ENCODE assay signal across 1 cellular context in the genomic region with DNA sequence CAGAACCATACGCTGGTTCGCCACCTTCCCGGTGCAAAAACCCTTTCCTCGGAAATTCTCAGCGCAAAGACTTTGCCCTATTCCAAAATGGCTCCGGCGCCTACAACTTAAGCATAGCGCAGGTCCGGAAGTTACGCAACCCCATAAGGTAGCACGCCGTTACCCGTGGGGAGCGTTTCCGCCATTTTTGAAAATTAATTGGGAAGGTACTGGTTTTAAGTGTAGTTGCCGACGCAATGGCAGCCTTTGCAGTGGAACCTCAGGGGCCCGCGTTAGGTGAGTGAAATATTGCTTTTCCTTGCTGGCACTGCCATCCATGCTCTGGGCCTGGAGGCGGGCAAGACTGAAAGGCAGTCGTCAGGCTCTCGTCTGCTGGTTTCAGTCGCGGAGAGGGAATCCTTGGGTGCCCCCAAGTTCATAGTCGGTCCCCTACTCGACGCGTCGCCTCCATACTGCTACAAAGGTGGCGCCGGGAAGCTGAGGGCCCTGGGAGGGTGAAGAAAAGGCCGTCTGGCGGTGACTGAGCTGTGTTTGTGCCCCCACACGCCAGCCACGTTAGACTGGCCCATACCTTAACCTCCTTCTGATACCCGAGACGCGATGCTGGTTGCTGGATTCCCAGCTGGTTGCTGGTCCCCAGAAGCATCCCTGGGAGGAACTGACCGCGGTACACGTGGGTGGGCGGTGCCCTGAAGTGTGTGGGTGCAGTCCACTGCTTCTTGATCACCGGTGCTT.
TF ChIP-seq lines count a peak whose summit lies in the region.

A gene with protein sequence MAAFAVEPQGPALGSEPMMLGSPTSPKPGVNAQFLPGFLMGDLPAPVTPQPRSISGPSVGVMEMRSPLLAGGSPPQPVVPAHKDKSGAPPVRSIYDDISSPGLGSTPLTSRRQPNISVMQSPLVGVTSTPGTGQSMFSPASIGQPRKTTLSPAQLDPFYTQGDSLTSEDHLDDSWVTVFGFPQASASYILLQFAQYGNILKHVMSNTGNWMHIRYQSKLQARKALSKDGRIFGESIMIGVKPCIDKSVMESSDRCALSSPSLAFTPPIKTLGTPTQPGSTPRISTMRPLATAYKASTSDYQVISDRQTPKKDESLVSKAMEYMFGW (plus strand): TSS at position 222 of the 735 bp plus-strand sequence. CDS start 15 bp downstream, at position 237.

TF ChIP-seq in HCT116, 20 proteins besides CTCF, POLR2A, EP300 and RAD21 (continued from another document):
- TF ChIP-seq FOSL1 (IDR thresholded peaks at IDR 0.05; ENCODE audit: low read depth): no peak
- TF ChIP-seq, protein P1, sequence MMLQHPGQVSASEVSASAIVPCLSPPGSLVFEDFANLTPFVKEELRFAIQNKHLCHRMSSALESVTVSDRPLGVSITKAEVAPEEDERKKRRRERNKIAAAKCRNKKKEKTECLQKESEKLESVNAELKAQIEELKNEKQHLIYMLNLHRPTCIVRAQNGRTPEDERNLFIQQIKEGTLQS (IDR thresholded peaks at IDR 0.05): no peak
- TF ChIP-seq JUND (IDR thresholded peaks at IDR 0.05): no peak
- peak; percentile 98 for TF ChIP-seq CEBPB (IDR thresholded peaks at IDR 0.05; ENCODE audit: low read depth)
- TF ChIP-seq, protein P2, sequence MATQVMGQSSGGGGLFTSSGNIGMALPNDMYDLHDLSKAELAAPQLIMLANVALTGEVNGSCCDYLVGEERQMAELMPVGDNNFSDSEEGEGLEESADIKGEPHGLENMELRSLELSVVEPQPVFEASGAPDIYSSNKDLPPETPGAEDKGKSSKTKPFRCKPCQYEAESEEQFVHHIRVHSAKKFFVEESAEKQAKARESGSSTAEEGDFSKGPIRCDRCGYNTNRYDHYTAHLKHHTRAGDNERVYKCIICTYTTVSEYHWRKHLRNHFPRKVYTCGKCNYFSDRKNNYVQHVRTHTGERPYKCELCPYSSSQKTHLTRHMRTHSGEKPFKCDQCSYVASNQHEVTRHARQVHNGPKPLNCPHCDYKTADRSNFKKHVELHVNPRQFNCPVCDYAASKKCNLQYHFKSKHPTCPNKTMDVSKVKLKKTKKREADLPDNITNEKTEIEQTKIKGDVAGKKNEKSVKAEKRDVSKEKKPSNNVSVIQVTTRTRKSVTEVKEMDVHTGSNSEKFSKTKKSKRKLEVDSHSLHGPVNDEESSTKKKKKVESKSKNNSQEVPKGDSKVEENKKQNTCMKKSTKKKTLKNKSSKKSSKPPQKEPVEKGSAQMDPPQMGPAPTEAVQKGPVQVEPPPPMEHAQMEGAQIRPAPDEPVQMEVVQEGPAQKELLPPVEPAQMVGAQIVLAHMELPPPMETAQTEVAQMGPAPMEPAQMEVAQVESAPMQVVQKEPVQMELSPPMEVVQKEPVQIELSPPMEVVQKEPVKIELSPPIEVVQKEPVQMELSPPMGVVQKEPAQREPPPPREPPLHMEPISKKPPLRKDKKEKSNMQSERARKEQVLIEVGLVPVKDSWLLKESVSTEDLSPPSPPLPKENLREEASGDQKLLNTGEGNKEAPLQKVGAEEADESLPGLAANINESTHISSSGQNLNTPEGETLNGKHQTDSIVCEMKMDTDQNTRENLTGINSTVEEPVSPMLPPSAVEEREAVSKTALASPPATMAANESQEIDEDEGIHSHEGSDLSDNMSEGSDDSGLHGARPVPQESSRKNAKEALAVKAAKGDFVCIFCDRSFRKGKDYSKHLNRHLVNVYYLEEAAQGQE (IDR thresholded peaks at IDR 0.05; ENCODE audit: low read depth): no peak
- TF ChIP-seq, protein P3, sequence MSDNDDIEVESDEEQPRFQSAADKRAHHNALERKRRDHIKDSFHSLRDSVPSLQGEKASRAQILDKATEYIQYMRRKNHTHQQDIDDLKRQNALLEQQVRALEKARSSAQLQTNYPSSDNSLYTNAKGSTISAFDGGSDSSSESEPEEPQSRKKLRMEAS (IDR thresholded peaks at IDR 0.05): peak; percentile 82
- TF ChIP-seq SP1 (IDR thresholded peaks at IDR 0.05; ENCODE audit: low read depth): peak; percentile 50
